In genomic region chr5:39270172-39270848, GRCh38 we compare ENCODE assay signal across 8 cellular contexts. TPM values are rescaled to one million over a fixed set of nuclear protein-coding genes. Genes with fewer than 3 reads are reported as not detected.
DNase-seq lines count a peak whose midpoint lies in the region; ATAC-seq and TF ChIP-seq lines count a peak whose summit lies in the region.

No MANE protein-coding gene starts in this region.

- no peaks in the 10 kb centered on the region for H3K36me3 Mint-ChIP-seq in activated T-cell treated with anti-CD3 and anti-CD28 coated beads, Interleukin-2, amount 50 U/mL, for 4 hours (ENCODE audit: insufficient read depth)
- no peaks in the 10 kb centered on the region for H3K36me3 Mint-ChIP-seq in stimulated activated memory B cell treated with anti-CD40 and anti-IgM and Interleukin-4, amounts not matched to agents 10 μg/mL and 1 μg/mL and 100 μg/mL, for 72 hours
- no peaks in the 10 kb centered on the region for H3K36me3 Mint-ChIP-seq in chondrocyte (ENCODE audit: low read depth)

- H4K20me1 ChIP-seq in SK-N-SH (ENCODE audit: insufficient read depth), result no peaks in the 10 kb centered on the region

- H2AFZ ChIP-seq in SK-N-SH (ENCODE audit: low read depth), result no peak overlapping the region

- TF ChIP-seq CTCF in chondrocyte (IDR thresholded peaks at IDR 0.05) (no peak), SK-N-SH (IDR thresholded peaks at IDR 0.05) (no peak)

- no peaks in the 10 kb centered on the region for H3K27me3 Mint-ChIP-seq in activated T-cell treated with anti-CD3 and anti-CD28 coated beads, Interleukin-2, amount 50 U/mL, for 4 hours (ENCODE audit: low read depth)
- no peaks in the 10 kb centered on the region for H3K27me3 Mint-ChIP-seq in stimulated activated memory B cell treated with anti-CD40 and anti-IgM and Interleukin-4, amounts not matched to agents 10 μg/mL and 1 μg/mL and 100 μg/mL, for 72 hours
- peaks cover 3% of the 10 kb centered on the region for H3K27me3 Mint-ChIP-seq in chondrocyte (ENCODE audit: low read depth)

- 7% methylated on average over 3 of the region's 3 CpGs for WGBS in SK-N-SH (ENCODE audit: low lambda C conversion rate)

- DNase-seq in activated T-cell treated with anti-CD3 and anti-CD28 coated beads, Interleukin-2, amount 50 U/mL, for 4 hours, result no peak
- DNase-seq in activated T-cell treated with anti-CD3 and anti-CD28 coated beads for 4 hours, result no peak
- DNase-seq in SKM-1 (lab: John Stamatoyannopoulos, UW; ENCODE audit: unreplicated experiment), result peak; percentile 65
- DNase-seq in DMS79 (lab: John Stamatoyannopoulos, UW), result no peak
- DNase-seq in chondrocyte (ENCODE audit: low spot score), result no peak
- DNase-seq in SK-N-SH, result no peak

- H3K4me1 Mint-ChIP-seq in activated T-cell treated with anti-CD3 and anti-CD28 coated beads, Interleukin-2, amount 50 U/mL, for 4 hours (ENCODE audit: low read depth), result peaks cover 40% of the 10 kb centered on the region
- H3K4me1 Mint-ChIP-seq in stimulated activated memory B cell treated with anti-CD40 and anti-IgM and Interleukin-4, amounts not matched to agents 10 μg/mL and 1 μg/mL and 100 μg/mL, for 72 hours, result peaks cover 19% of the 10 kb centered on the region
- H3K4me1 Mint-ChIP-seq in chondrocyte (ENCODE audit: low read depth), result no peaks in the 10 kb centered on the region

- H3K9me2 ChIP-seq in SK-N-SH, result no peaks in the 10 kb centered on the region

- no peaks in the 10 kb centered on the region for H3K36me3 ChIP-seq in SK-N-SH (replicated peaks in 1 of 2; ENCODE audit: control insufficient read depth in 1 of 2, insufficient read depth in 2 of 2, low read length in 1 of 2)

- H3K9me3 ChIP-seq in SK-N-SH, result no peaks in the 10 kb centered on the region

- no peaks in the 10 kb centered on the region for H3K4me1 ChIP-seq in SK-N-SH (ENCODE audit: control insufficient read depth in 1 of 2, insufficient read depth in 2 of 2, low read depth in 1 of 2, low read length in 1 of 2)

- H3K27ac Mint-ChIP-seq in stimulated activated memory B cell treated with anti-CD40 and anti-IgM and Interleukin-4, amounts not matched to agents 10 μg/mL and 1 μg/mL and 100 μg/mL, for 72 hours, result no peak overlapping the region
- H3K27ac Mint-ChIP-seq in chondrocyte (ENCODE audit: unreplicated experiment), result no peak overlapping the region

- TF ChIP-seq EP300 in SK-N-SH (IDR thresholded peaks at IDR 0.05; ENCODE audit: borderline replicate concordance in 1 of 2, low read depth in 1 of 2, low read length in 1 of 2), result no peak

- peak overlapping the region; percentile 35 for H3K4me3 Mint-ChIP-seq in activated T-cell treated with anti-CD3 and anti-CD28 coated beads, Interleukin-2, amount 50 U/mL, for 4 hours
- no peak overlapping the region for H3K4me3 Mint-ChIP-seq in stimulated activated memory B cell treated with anti-CD40 and anti-IgM and Interleukin-4, amounts not matched to agents 10 μg/mL and 1 μg/mL and 100 μg/mL, for 72 hours
- H3K4me3 Mint-ChIP-seq in chondrocyte (ENCODE audit: unreplicated experiment), result no peak overlapping the region

- POLR2A ChIA-PET in SK-N-SH (lab: Yijun Ruan, JAX), result no interaction called here

- H3K4me2 ChIP-seq in SK-N-SH, result no peak overlapping the region

- H3K4me3 ChIP-seq in SK-N-SH (ENCODE audit: low read depth in 2 of 2, low read length in 1 of 2), result no peak overlapping the region

- H3F3A ChIP-seq in SK-N-SH (replicated peaks; ENCODE audit: insufficient read depth), result no peaks in the 10 kb centered on the region

- peaks cover 9% of the 10 kb centered on the region; the same call in 1 of the 2 replicates for H3K27me3 ChIP-seq in SK-N-SH (ENCODE audit: insufficient read depth)

- no peak for TF ChIP-seq RAD21 in SK-N-SH (IDR thresholded peaks at IDR 0.05; ENCODE audit: low read length)

- H3K9me3 Mint-ChIP-seq in activated T-cell treated with anti-CD3 and anti-CD28 coated beads, Interleukin-2, amount 50 U/mL, for 4 hours, result no peaks in the 10 kb centered on the region
- H3K9me3 Mint-ChIP-seq in stimulated activated memory B cell treated with anti-CD40 and anti-IgM and Interleukin-4, amounts not matched to agents 10 μg/mL and 1 μg/mL and 100 μg/mL, for 72 hours, result no peaks in the 10 kb centered on the region
- no peaks in the 10 kb centered on the region for H3K9me3 Mint-ChIP-seq in chondrocyte (ENCODE audit: low read depth)

- H3K27ac ChIP-seq in SK-N-SH (ENCODE audit: low read depth in 2 of 2, low read length in 1 of 2), result no peak overlapping the region

- no peaks in the 10 kb centered on the region for H3K79me2 ChIP-seq in SK-N-SH (ENCODE audit: insufficient read depth)

- H3K9ac ChIP-seq in SK-N-SH, result no peak overlapping the region

- no peak for ATAC-seq in activated T-cell treated with anti-CD3 and anti-CD28 coated beads, Interleukin-2, amount 50 U/mL, for 4 hours
- ATAC-seq in HG03025 (IDR thresholded peaks at IDR 0.05; ENCODE audit: low FRiP score, unreplicated experiment), result peak; percentile 44
- ATAC-seq in stimulated activated memory B cell treated with anti-CD40 and anti-IgM and Interleukin-4, amounts not matched to agents 10 μg/mL and 1 μg/mL and 100 μg/mL, for 72 hours, result peak; percentile 80

- CTCF ChIA-PET in SK-N-SH (lab: Yijun Ruan, JAX), result interaction anchor here (1.2 kb wide), 1 partner anchor 52 kb away, joined by 3 read pairs; no protein-coding TSS in a partner anchor

TF ChIP-seq in SK-N-SH, 30 proteins besides CTCF, POLR2A, EP300 and RAD21:
- TF ChIP-seq IRF3 (IDR thresholded peaks at IDR 0.05; ENCODE audit: low read depth, low read length) (no peak), CHD2 (IDR thresholded peaks at IDR 0.05; ENCODE audit: low read length, partially characterized antibody) (no peak), ZBTB33 (IDR thresholded peaks at IDR 0.05; ENCODE audit: borderline replicate concordance, low read depth) (no peak), YY1 (IDR thresholded peaks at IDR 0.05; ENCODE audit: low read depth) (no peak), GABPA (IDR thresholded peaks at IDR 0.05; ENCODE audit: low read depth) (no peak), POLR2AphosphoS5 (IDR thresholded peaks at IDR 0.05; ENCODE audit: low read depth, low read length) (no peak), PBX3 (IDR thresholded peaks at IDR 0.05) (no peak), FOSL2 (IDR thresholded peaks at IDR 0.05; ENCODE audit: borderline replicate concordance, low read depth) (no peak)
TF ChIP-seq in SK-N-SH: peak in this region for 0.

RNA-seq across cellular contexts. Expression of gene FYB1, which starts 50.9 kb away (rescaled TPM):
- 10 to 100 TPM; 33.4 to 39.0 (median 37.9) TPM for total RNA-seq in activated T-cell treated with anti-CD3 and anti-CD28 coated beads, Interleukin-2, amount 50 U/mL, for 4 hours
- not detected in 3 replicates for total RNA-seq in chondrocyte
- polyA plus RNA-seq in SK-N-SH (2012; rRNA removed), result not detected in 2 replicates
- polyA plus RNA-seq in SK-N-SH (2012; cell fraction: cytosol; rRNA removed), result not detected in 2 replicates
- not detected in 2 replicates for polyA plus RNA-seq in SK-N-SH (2012; cell fraction: nucleus; rRNA removed)

Comparison
In these comparisons a context has a peak if more than half of its experiments do, and no peak if none do; other contexts are left out.
1. ATAC-seq: peak in HG03025 (single experiment) and stimulated activated memory B cell treated with anti-CD40 and anti-IgM and Interleukin-4, amounts not matched to agents 10 μg/mL and 1 μg/mL and 100 μg/mL, for 72 hours (single experiment); none in activated T-cell treated with anti-CD3 and anti-CD28 coated beads, Interleukin-2, amount 50 U/mL, for 4 hours (0 of 2).
2. RNA of gene FYB1, which starts 50.9 kb away (total RNA-seq): 33.4 to 39.0 TPM in activated T-cell treated with anti-CD3 and anti-CD28 coated beads, Interleukin-2, amount 50 U/mL, for 4 hours; not detected in chondrocyte; every median in the first group is over 10 times any median in the second.